7 cellular contexts compared by ENCODE assay signal in genomic region chr9:107826688-107826983, GRCh38.
DNase-seq lines count a peak whose midpoint lies in the region; ATAC-seq, FAIRE-seq and TF ChIP-seq lines count a peak whose summit lies in the region.
"Not testable (repeated sequence)": the region's sequence is repeated elsewhere in the genome, so short reads cannot be mapped to it uniquely, and the experiment has no call there.

No MANE protein-coding gene starts in this region.

- H3K4me3 ChIP-seq in ACC112 (ENCODE audit: low read depth, low read length); HEK293 (ENCODE audit: low read depth, low read length); K562; trophoblast cell (ENCODE audit: low read depth, low read length): not testable (repeated sequence)

- not testable (repeated sequence) for H4K20me1 ChIP-seq in K562 (replicated peaks; ENCODE audit: control insufficient read depth, insufficient read depth, low read length)

- H3K79me2 ChIP-seq in ACC112 (ENCODE audit: control insufficient read depth, insufficient read depth, low read length, unreplicated experiment); K562 (ENCODE audit: control insufficient read depth, insufficient read depth, low read length); trophoblast cell (ENCODE audit: control insufficient read depth, insufficient read depth, low read length, poor library complexity): not testable (repeated sequence)

- H3K27me3 ChIP-seq in ACC112 (ENCODE audit: insufficient read depth, low read length); trophoblast cell (ENCODE audit: insufficient read depth, low read length): not testable (repeated sequence)
- peaks cover 3 to 14% of the 10 kb centered on the region in 2 experiments; a peak in 4 of 5 replicates for H3K27me3 ChIP-seq in K562 (ENCODE audit: control insufficient read depth in 2 of 2, insufficient read depth in 2 of 2, low read length in 2 of 2)

- not testable (repeated sequence) for H3K4me2 ChIP-seq in K562 (ENCODE audit: insufficient read depth, low read length); trophoblast cell (ENCODE audit: low read length)

- not testable (repeated sequence) for FAIRE-seq in K562 (lab: Jason Lieb, UNC)

- H3K36me3 ChIP-seq in ACC112 (ENCODE audit: insufficient read depth, low read length); HEK293 (ENCODE audit: control insufficient read depth in 2 of 2, insufficient read depth in 1 of 2, low read length in 2 of 2); K562 (ENCODE audit: control insufficient read depth, insufficient read depth, low read length); trophoblast cell (ENCODE audit: control insufficient read depth in 1 of 2, insufficient read depth in 2 of 2, low read length in 2 of 2): not testable (repeated sequence)

- not testable (repeated sequence) for BruUV-seq in K562 (replicated peaks; lab: Mats Ljungman, UMichigan)

- not testable (repeated sequence) for H3K23ac ChIP-seq in trophoblast cell (ENCODE audit: low read length)

- intact Hi-C loops in K562 (cut with micrococcal nuclease) = not testable (repeated sequence)

- not testable (repeated sequence) for TF ChIP-seq CTCF in C4-2B (conservative IDR thresholded peaks at IDR 0.05); HEK293 (tag by site-specific recombination; IDR thresholded peaks at IDR 0.05); RWPE1 (conservative IDR thresholded peaks at IDR 0.05; ENCODE audit: low read depth); K562 (IDR thresholded peaks at IDR 0.05 in 2 of 3, conservative IDR thresholded peaks at IDR 0.05 in 1 of 3; ENCODE audit: insufficient read depth in 2 of 3, low read depth in 1 of 3, low read length in 3 of 3)

- H2AFZ ChIP-seq in ACC112 (ENCODE audit: low read length, unreplicated experiment); K562 (ENCODE audit: low read depth, low read length); trophoblast cell (ENCODE audit: insufficient read depth, low read length, poor library complexity): not testable (repeated sequence)

- TF ChIP-seq RAD21 in K562 (CRISPR knock-in tag; conservative IDR thresholded peaks at IDR 0.05 in 1 of 2, IDR thresholded peaks at IDR 0.05 in 1 of 2) = not testable (repeated sequence)

- 4% methylated on average over 7 of the region's 7 CpGs for WGBS in K562 (ENCODE audit: insufficient coverage, low coverage, missing lambda C conversion rate)
- WGBS in trophoblast cell (ENCODE audit: extremely low coverage, insufficient coverage, insufficient read length) = no CpG with 5 or more reads among the region's 7 CpGs

- H4K91ac ChIP-seq in trophoblast cell (ENCODE audit: low read depth, low read length) = not testable (repeated sequence)

- H3K9me1 ChIP-seq in K562 (ENCODE audit: control insufficient read depth, insufficient read depth, low read length) = not testable (repeated sequence)

- H2BK5ac ChIP-seq in trophoblast cell (ENCODE audit: low read depth, low read length, poor library complexity) = not testable (repeated sequence)

- H4K8ac ChIP-seq in trophoblast cell (ENCODE audit: low read depth, low read length) = not testable (repeated sequence)

- not testable (repeated sequence) for TF ChIP-seq EP300 in K562 (IDR thresholded peaks at IDR 0.05; ENCODE audit: low read length)

- not testable (repeated sequence) for H3K4me1 ChIP-seq in ACC112 (ENCODE audit: control insufficient read depth, insufficient read depth, low read length, unreplicated experiment); HEK293 (ENCODE audit: control insufficient read depth, insufficient read depth, low read length); K562 (replicated peaks in 1 of 2; ENCODE audit: control insufficient read depth in 2 of 2, insufficient read depth in 2 of 2, low read length in 2 of 2); trophoblast cell (ENCODE audit: control insufficient read depth in 1 of 2, insufficient read depth in 2 of 2, low read length in 2 of 2)

- CTCF ChIA-PET in HEK293 (lab: Yijun Ruan, JAX) (interaction anchor here (0.6 kb wide), 1 partner anchor 828 kb away, joined by 4 read pairs; no protein-coding TSS in a partner anchor), RWPE1 (lab: Yijun Ruan, JAX) (interaction anchor here (0.5 to 0.7 kb wide), 4 partner anchors 10 to 698 kb away, joined by 3 to 8 read pairs (median 6); no protein-coding TSS in a partner anchor)
- CTCF ChIA-PET in K562 (lab: Yijun Ruan, JAX; ENCODE audit: low intra/inter-chr PET ratio) = not testable (repeated sequence)

- H3K9me3 ChIP-seq in HEK293 (ENCODE audit: control insufficient read depth, insufficient read depth, low read depth, low read length); K562 (replicated peaks; ENCODE audit: control insufficient read depth, insufficient read depth, low read depth, low read length); trophoblast cell (ENCODE audit: insufficient read depth, low read depth, low read length): not testable (repeated sequence)

- not testable (repeated sequence) for H3K79me1 ChIP-seq in trophoblast cell (ENCODE audit: low read length)

- not testable (repeated sequence) for ATAC-seq in K562

- not testable (repeated sequence) for H3K18ac ChIP-seq in trophoblast cell (ENCODE audit: low read length)

- not testable (repeated sequence) for H3K4ac ChIP-seq in trophoblast cell (ENCODE audit: low read depth, low read length)

- not testable (repeated sequence) for H2AK5ac ChIP-seq in trophoblast cell (ENCODE audit: low read length)

- H2BK12ac ChIP-seq in trophoblast cell (ENCODE audit: low read length) = not testable (repeated sequence)

- H2BK120ac ChIP-seq in trophoblast cell (ENCODE audit: insufficient read depth, low read length, poor library complexity) = not testable (repeated sequence)

- TF ChIP-seq POLR2A in K562 (conservative IDR thresholded peaks at IDR 0.05) = not testable (repeated sequence)

- H3K14ac ChIP-seq in trophoblast cell (ENCODE audit: low read length) = not testable (repeated sequence)

- not testable (repeated sequence) for H4K12ac ChIP-seq in trophoblast cell (ENCODE audit: low read depth, low read length)

- H3K9ac ChIP-seq in K562 (ENCODE audit: insufficient read depth in 1 of 2, low read depth in 2 of 2, low read length in 2 of 2); trophoblast cell (ENCODE audit: low read length): not testable (repeated sequence)

- in situ Hi-C loops in K562 (cut with MboI) = not testable (repeated sequence)

- DNase-seq in OCI-M1 (lab: John Stamatoyannopoulos, UW) (peak; percentile 63), K562 (ENCODE audit: extremely low read depth in 1 of 4, low spot score in 3 of 4) (peak in 1 of 4 experiments; percentile 31), trophoblast cell (peak; percentile 35 to 45)
- DNase-seq in RWPE1 (ENCODE audit: low spot score) = not testable (repeated sequence)

- H3K27ac ChIP-seq in ACC112 (ENCODE audit: low read depth, low read length) = peak overlapping the region; percentile 23; the same call in 1 of the 2 replicates
- peak overlapping the region; percentile 24; the same call in 1 of the 2 replicates for H3K27ac ChIP-seq in C4-2B
- not testable (repeated sequence) for H3K27ac ChIP-seq in HEK293 (ENCODE audit: extremely low read depth, low read depth, low read length); K562 (ENCODE audit: extremely low read depth, low read depth, low read length); trophoblast cell (ENCODE audit: low read depth, low read length)
- H3K27ac ChIP-seq in RWPE1 = peak overlapping the region; percentile 54

- POLR2A ChIA-PET in HEK293 (lab: Yijun Ruan, JAX); RWPE1 (lab: Yijun Ruan, JAX; ENCODE audit: low non-redundant PET); K562 (lab: Yijun Ruan, JAX): not testable (repeated sequence)

TF ChIP-seq in HEK293, 187 proteins besides CTCF, POLR2A, EP300 and RAD21:
- TF ChIP-seq BCL6B (tag by site-specific recombination; IDR thresholded peaks at IDR 0.05) = 0 out of 2 replicates have a peak, but pooled peaks have one; percentile 19

TF ChIP-seq in K562, 482 proteins besides CTCF, POLR2A, EP300 and RAD21 (continues in another document):
- TF ChIP-seq, protein P1, sequence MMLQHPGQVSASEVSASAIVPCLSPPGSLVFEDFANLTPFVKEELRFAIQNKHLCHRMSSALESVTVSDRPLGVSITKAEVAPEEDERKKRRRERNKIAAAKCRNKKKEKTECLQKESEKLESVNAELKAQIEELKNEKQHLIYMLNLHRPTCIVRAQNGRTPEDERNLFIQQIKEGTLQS (IDR thresholded peaks at IDR 0.05) = peak; percentile 70
- TF ChIP-seq, protein P1 (CRISPR knock-in tag; conservative IDR thresholded peaks at IDR 0.05) = not testable (repeated sequence)
- 0 out of 4 replicates have a peak, but pooled peaks of 1 of the 2 experiments have one; percentile 20 for TF ChIP-seq HDAC1 (IDR thresholded peaks at IDR 0.05)
- TF ChIP-seq JUND (IDR thresholded peaks at IDR 0.05; ENCODE audit: borderline replicate concordance, low read depth, low read length) = 0 out of 2 replicates have a peak, but pooled peaks have one; percentile 36
- not testable (repeated sequence) for TF ChIP-seq JUND (tag; IDR thresholded peaks at IDR 0.05; ENCODE audit: borderline replicate concordance, low read depth, low read length)
- TF ChIP-seq DPF2 (IDR thresholded peaks at IDR 0.05) = 0 out of 2 replicates have a peak, but pooled peaks have one; percentile 9
- peak; percentile 26; the same call in 1 of the 2 replicates for TF ChIP-seq ARID1B (IDR thresholded peaks at IDR 0.05)
- TF ChIP-seq FOSL1 (tag; conservative IDR thresholded peaks at IDR 0.05) = peak; percentile 46; the same call in 1 of the 2 replicates
- TF ChIP-seq KDM1A (IDR thresholded peaks at IDR 0.05) = peak; percentile 18 to 53; a peak in 1 of 4 replicates
- TF ChIP-seq RFX1 (IDR thresholded peaks at IDR 0.05) = peak; percentile 38; the same call in 1 of the 2 replicates
